ENCODE assay signal across 22 cellular contexts in the genomic region with DNA sequence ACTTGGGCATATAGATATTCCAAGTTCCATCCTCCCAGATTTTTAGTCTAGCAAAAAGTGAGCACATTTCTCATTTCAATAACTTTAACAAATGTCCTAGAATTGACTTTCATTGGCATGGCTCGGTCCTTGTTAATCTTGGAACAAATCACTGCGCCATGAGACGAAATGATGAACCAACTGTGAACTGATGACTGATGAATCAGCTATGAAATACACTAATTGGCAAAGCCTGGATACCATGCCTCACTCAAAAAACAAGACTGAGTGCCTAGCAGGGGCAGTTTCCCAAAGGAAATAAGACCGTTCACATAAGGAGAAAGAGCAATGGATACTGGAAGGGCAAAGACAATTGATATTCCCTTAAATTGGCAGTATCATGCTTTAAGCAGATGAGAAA.
"Had no signal": no experiment of that assay in that cellular context is flagged by ENCODE, and none has a peak within 500 bp of the region (broad histone marks: within the 10 kb centered on the region; RNA-seq: fewer than 3 reads in every experiment).

No MANE protein-coding gene starts in this region.

- H3K9me3 ChIP-seq: breast epithelium, esophagus muscularis mucosa, heart right ventricle, left lung, neutrophil, tibial artery had no signal

- H3K27ac Mint-ChIP-seq: activated CD4-positive, alpha-beta T cell treated with anti-CD3 and anti-CD28 coated beads, Interleukin-2, amount 10 ng/mL, durations not matched to agents 7 days and 5 days; activated naive CD4-positive, alpha-beta T cell treated with anti-CD3 and anti-CD28 coated beads for 36 hours; mesothelial cell of epicardium; natural killer cell treated with Interleukin-12 subunit alpha and Interleukin-12 subunit beta and Interleukin-15 and Interleukin-18, amount 100 ng/mL, for 72 hours had no signal

- H3K4me1 Mint-ChIP-seq: activated CD4-positive, alpha-beta T cell treated with anti-CD3 and anti-CD28 coated beads, Interleukin-2, amount 10 ng/mL, durations not matched to agents 7 days and 5 days; mesothelial cell of epicardium had no signal

- FAIRE-seq: endothelial cell of umbilical vein had no signal

- H3K9me3 Mint-ChIP-seq: activated CD4-positive, alpha-beta T cell treated with anti-CD3 and anti-CD28 coated beads, Interleukin-2, amount 10 ng/mL, durations not matched to agents 7 days and 5 days; activated naive CD4-positive, alpha-beta T cell treated with anti-CD3 and anti-CD28 coated beads for 36 hours had no signal

- H3K4me1 ChIP-seq: breast epithelium, esophagus muscularis mucosa, heart right ventricle, left lung, tibial artery had no signal

- H3K36me3 ChIP-seq: breast epithelium, esophagus muscularis mucosa, heart right ventricle, left lung, neutrophil, tibial artery had no signal

- H3K27ac ChIP-seq: breast epithelium, esophagus muscularis mucosa, heart right ventricle, left lung, neutrophil, tibial artery had no signal

- H3K4me3 ChIP-seq: breast epithelium, esophagus muscularis mucosa, heart right ventricle, left lung, tibial artery had no signal

- H3K36me3 Mint-ChIP-seq: mesothelial cell of epicardium; natural killer cell treated with Interleukin-12 subunit alpha and Interleukin-12 subunit beta and Interleukin-15 and Interleukin-18, amount 100 ng/mL, for 72 hours had no signal

- H3K27me3 ChIP-seq: breast epithelium, esophagus muscularis mucosa, heart right ventricle, left lung, neutrophil, tibial artery had no signal

- DNase-seq: activated CD4-positive, alpha-beta T cell treated with anti-CD3 and anti-CD28 coated beads, Interleukin-2, amount 10 ng/mL, durations not matched to agents 7 days and 5 days; activated CD8-positive, alpha-beta memory T cell treated with anti-CD3 and anti-CD28 coated beads, Interleukin-2, amount 50 U/mL, for 4 hours; activated naive CD4-positive, alpha-beta T cell treated with anti-CD3 and anti-CD28 coated beads for 36 hours; activated T-cell treated with anti-CD3 and anti-CD28 coated beads, Interleukin-2, amount 50 U/mL, for 4 hours; anterior cingulate cortex; dermis blood vessel endothelial cell; effector memory CD4-positive, alpha-beta T cell; heart right ventricle; left lung; stimulated activated CD4-positive, alpha-beta T cell treated with anti-CD3 and anti-CD28 coated beads, Interleukin-12 subunit alpha, Interleukin-12 subunit beta, amount 100 ng/mL, for 4 hours; stimulated activated CD4-positive, alpha-beta T cell treated with anti-CD3 and anti-CD28 coated beads, Interleukin-1b, Interleukin-23, amount 100 ng/mL, for 48 hours; stimulated activated CD8-positive, alpha-beta memory T cell treated with anti-CD3 and anti-CD28 coated beads, Interleukin-4, amount 100 ng/mL, for 48 hours; stimulated activated naive CD4-positive, alpha-beta T cell; T-helper 1 cell; T-helper 9 cell; tibial artery had no signal

- H3K4me3 Mint-ChIP-seq: activated CD4-positive, alpha-beta T cell treated with anti-CD3 and anti-CD28 coated beads, Interleukin-2, amount 10 ng/mL, durations not matched to agents 7 days and 5 days; activated naive CD4-positive, alpha-beta T cell treated with anti-CD3 and anti-CD28 coated beads for 36 hours; activated T-cell treated with anti-CD3 and anti-CD28 coated beads, Interleukin-2, amount 50 U/mL, for 4 hours; mesothelial cell of epicardium; natural killer cell treated with Interleukin-12 subunit alpha and Interleukin-12 subunit beta and Interleukin-15 and Interleukin-18, amount 100 ng/mL, for 72 hours had no signal
